Comparison of ENCODE assay signal across 7 cellular contexts in genomic region chr1:180168786-180169640, GRCh38.
DNase-seq lines count a peak whose midpoint lies in the region; ATAC-seq and TF ChIP-seq lines count a peak whose summit lies in the region.

No MANE protein-coding gene starts in this region.

- H3K4me3 ChIP-seq in DOHH2 (ENCODE audit: low read length) (no peak overlapping the region), WI38 (ENCODE audit: low read depth, low read length) (no peak overlapping the region), fibroblast of pulmonary artery (replicated peaks; ENCODE audit: low read depth, low read length) (no peak overlapping the region), retinal pigment epithelial cell (ENCODE audit: low read length) (no peak overlapping the region)

- H3K27me3 ChIP-seq in DOHH2 (ENCODE audit: control insufficient read depth, low read length) = no peaks in the 10 kb centered on the region

- H3K9me3 ChIP-seq in DOHH2 (ENCODE audit: control insufficient read depth, insufficient read depth, low read length) = no peaks in the 10 kb centered on the region

- TF ChIP-seq CTCF in DOHH2 (IDR thresholded peaks at IDR 0.05; ENCODE audit: low read depth, low read length, poor library complexity, severe bottlenecking) (peak; percentile 79), WI38 (IDR thresholded peaks at IDR 0.05; ENCODE audit: low read depth, low read length) (peak; percentile 34), fibroblast of pulmonary artery (IDR thresholded peaks at IDR 0.05; ENCODE audit: low read length, missing control alignments) (peak; percentile 69), retinal pigment epithelial cell (conservative IDR thresholded peaks at IDR 0.05; ENCODE audit: low read depth, low read length) (peak; percentile 82)

- peak; percentile 52 for ATAC-seq in GM21381 (IDR thresholded peaks at IDR 0.05; ENCODE audit: unreplicated experiment)

- H4K20me1 ChIP-seq in DOHH2 (ENCODE audit: control insufficient read depth, insufficient read depth, low read depth, low read length) = no peaks in the 10 kb centered on the region

- H3K4me1 ChIP-seq in DOHH2 (ENCODE audit: control insufficient read depth, low read length) = peaks cover 4% of the 10 kb centered on the region; the same call in 1 of the 2 replicates

- H3F3A ChIP-seq in DOHH2 (ENCODE audit: control insufficient read depth, insufficient read depth) = no peaks in the 10 kb centered on the region

- H3K4me2 ChIP-seq in DOHH2 (ENCODE audit: low read length) = no peak overlapping the region

- DNase-seq in MV-4-11 (lab: John Stamatoyannopoulos, UW) = peak; percentile 27
- peak; percentile 54 for DNase-seq in fibroblast of pulmonary artery (ENCODE audit: low read depth)
- DNase-seq in retinal pigment epithelial cell (ENCODE audit: low read depth) = no peak
- no peak for DNase-seq in NCI-H187 (lab: John Stamatoyannopoulos, UW)

- no peaks in the 10 kb centered on the region for H3K9me2 ChIP-seq in DOHH2 (replicated peaks; ENCODE audit: control insufficient read depth, low read length)

- no peaks in the 10 kb centered on the region for H3K79me2 ChIP-seq in DOHH2 (ENCODE audit: control insufficient read depth, low read length)

- peaks cover 2% of the 10 kb centered on the region; the same call in 1 of the 2 replicates for H3K36me3 ChIP-seq in DOHH2 (ENCODE audit: control insufficient read depth, low read length)

- no peak overlapping the region for H3K27ac ChIP-seq in DOHH2 (ENCODE audit: low read depth, low read length)

Comparison
In these comparisons a context has a peak if more than half of its experiments do, and no peak if none do; other contexts are left out.
1. DNase-seq: peak in MV-4-11 (single experiment) and fibroblast of pulmonary artery (single experiment); none in retinal pigment epithelial cell (single experiment) and NCI-H187 (0 of 2).
2. Peak in every context shown above with its lines, with median percentiles within 50 percentile points of each other: CTCF ChIP-seq.